In genomic region chr2:151111599-151112278, GRCh38 we compare ENCODE assay signal across 13 cellular contexts.
DNase-seq lines count a peak whose midpoint lies in the region; ATAC-seq and TF ChIP-seq lines count a peak whose summit lies in the region.
"Had no signal": no experiment of that assay in that cellular context is flagged by ENCODE, and none has a peak within 500 bp of the region (broad histone marks: within the 10 kb centered on the region; RNA-seq: fewer than 3 reads in every experiment).

No MANE protein-coding gene starts in this region.

- no peaks in the 10 kb centered on the region for H3K36me3 Mint-ChIP-seq in activated naive CD4-positive, alpha-beta T cell treated with anti-CD3 and anti-CD28 coated beads, Interleukin-2, amount 50 U/mL, for 24 hours
- no peaks in the 10 kb centered on the region for H3K36me3 Mint-ChIP-seq in T-helper 2 cell treated with Interferon-gamma antibody and Interleukin-4, amounts not matched to agents 5 μg/mL and 100 μg/mL, for 36 hours (ENCODE audit: low read depth)

- no peaks in the 10 kb centered on the region for H3K36me3 ChIP-seq in smooth muscle cell (ENCODE audit: low read depth)
- H3K36me3 ChIP-seq: BLaER1 treated with 17β-estradiol and CSF1 and Interleukin-3, amounts not matched to agents 10 nM and 100 nM; heart right ventricle had no signal

- peaks cover 7% of the 10 kb centered on the region for H3K27me3 Mint-ChIP-seq in activated naive CD4-positive, alpha-beta T cell treated with anti-CD3 and anti-CD28 coated beads, Interleukin-2, amount 50 U/mL, for 24 hours
- no peaks in the 10 kb centered on the region for H3K27me3 Mint-ChIP-seq in T-helper 2 cell treated with Interferon-gamma antibody and Interleukin-4, amounts not matched to agents 5 μg/mL and 100 μg/mL, for 36 hours (ENCODE audit: low read depth)

- no peaks in the 10 kb centered on the region for H3K4me1 ChIP-seq in smooth muscle cell (ENCODE audit: low read depth)
- H3K4me1 ChIP-seq: heart right ventricle had no signal

- peaks cover 4% of the 10 kb centered on the region for H3K4me1 Mint-ChIP-seq in activated naive CD4-positive, alpha-beta T cell treated with anti-CD3 and anti-CD28 coated beads, Interleukin-2, amount 50 U/mL, for 24 hours
- H3K4me1 Mint-ChIP-seq in T-helper 2 cell treated with Interferon-gamma antibody and Interleukin-4, amounts not matched to agents 5 μg/mL and 100 μg/mL, for 36 hours (ENCODE audit: low read depth) = no peaks in the 10 kb centered on the region

- H3K4me2 ChIP-seq in smooth muscle cell = peak overlapping the region; percentile 24
- H3K4me2 ChIP-seq: BLaER1 treated with 17β-estradiol and CSF1 and Interleukin-3, amounts not matched to agents 10 nM and 100 nM had no signal

- no peak overlapping the region for H3K9ac ChIP-seq in smooth muscle cell (ENCODE audit: low read depth)
- H3K9ac ChIP-seq: BLaER1 treated with 17β-estradiol and CSF1 and Interleukin-3, amounts not matched to agents 10 nM and 100 nM had no signal

- H3K79me2 ChIP-seq in smooth muscle cell (ENCODE audit: low read depth) = no peaks in the 10 kb centered on the region

- ATAC-seq in GM21360 (IDR thresholded peaks at IDR 0.05; ENCODE audit: unreplicated experiment) = no peak
- no peak for ATAC-seq in GM21423 (IDR thresholded peaks at IDR 0.05; ENCODE audit: unreplicated experiment)
- ATAC-seq: heart right ventricle had no signal

- no peak overlapping the region for H3K4me3 Mint-ChIP-seq in activated naive CD4-positive, alpha-beta T cell treated with anti-CD3 and anti-CD28 coated beads, Interleukin-2, amount 50 U/mL, for 24 hours
- no peak overlapping the region for H3K4me3 Mint-ChIP-seq in T-helper 2 cell treated with Interferon-gamma antibody and Interleukin-4, amounts not matched to agents 5 μg/mL and 100 μg/mL, for 36 hours
- H3K4me3 Mint-ChIP-seq: stimulated activated naive CD8-positive, alpha-beta T cell treated with anti-CD3 and anti-CD28 coated beads, Interleukin-15, Interleukin-2, amounts not matched to agents 100 ng/mL and 50 ng/mL, for 24 hours had no signal

- POLR2A ChIA-PET in RWPE1 (lab: Yijun Ruan, JAX; ENCODE audit: low non-redundant PET) = no interaction called here

- peaks cover 10% of the 10 kb centered on the region for H3F3A ChIP-seq in smooth muscle cell (ENCODE audit: low read depth)

- no peaks in the 10 kb centered on the region for H4K20me1 ChIP-seq in smooth muscle cell (ENCODE audit: low read depth)
- H4K20me1 ChIP-seq: BLaER1 treated with 17β-estradiol and CSF1 and Interleukin-3, amounts not matched to agents 10 nM and 100 nM had no signal

- no peaks in the 10 kb centered on the region for H3K9me3 ChIP-seq in smooth muscle cell (replicated peaks; ENCODE audit: low read depth)

- TF ChIP-seq CTCF in RWPE1 (conservative IDR thresholded peaks at IDR 0.05; ENCODE audit: low read depth) (no peak), smooth muscle cell (IDR thresholded peaks at IDR 0.05; ENCODE audit: borderline replicate concordance, insufficient read depth, poor library complexity, severe bottlenecking) (no peak)

- CTCF ChIA-PET in RWPE1 (lab: Yijun Ruan, JAX) = no interaction called here

- DNase-seq in activated naive CD4-positive, alpha-beta T cell (lab: John Stamatoyannopoulos, UW) = no peak
- DNase-seq in RWPE1 (ENCODE audit: low spot score) (peak; percentile 66), fibroblast of peridontal ligament (ENCODE audit: extremely low read depth) (peak; percentile 77), smooth muscle cell (lab: John Stamatoyannopoulos, UW; ENCODE audit: unreplicated experiment) (no peak)
- DNase-seq in T-helper 2 cell treated with Interferon-gamma antibody and Interleukin-4, amounts not matched to agents 5 μg/mL and 100 μg/mL, for 36 hours (ENCODE audit: low spot score) = no peak
- DNase-seq: activated CD8-positive, alpha-beta memory T cell treated with anti-CD3 and anti-CD28 coated beads, Interleukin-2, amount 50 U/mL, for 48 hours; heart right ventricle; NCI-H524 had no signal

- WGBS in smooth muscle cell (ENCODE audit: low lambda C conversion rate) = 71% methylated on average over 1 of the region's 1 CpG

- H2AFZ ChIP-seq in smooth muscle cell (ENCODE audit: low read depth) = peak overlapping the region; percentile 5

- H3K9me3 Mint-ChIP-seq in activated naive CD4-positive, alpha-beta T cell treated with anti-CD3 and anti-CD28 coated beads, Interleukin-2, amount 50 U/mL, for 24 hours = peaks cover 17% of the 10 kb centered on the region
- H3K9me3 Mint-ChIP-seq in T-helper 2 cell treated with Interferon-gamma antibody and Interleukin-4, amounts not matched to agents 5 μg/mL and 100 μg/mL, for 36 hours = no peaks in the 10 kb centered on the region

- H3K27me3 ChIP-seq in smooth muscle cell (ENCODE audit: low read depth) = no peaks in the 10 kb centered on the region
- H3K27me3 ChIP-seq: BLaER1 treated with 17β-estradiol and CSF1 and Interleukin-3, amounts not matched to agents 10 nM and 100 nM; heart right ventricle had no signal

- H3K27ac ChIP-seq in RWPE1 (no peak overlapping the region), smooth muscle cell (ENCODE audit: low read depth) (peak overlapping the region; percentile 57)
- H3K27ac ChIP-seq: BLaER1 treated with 17β-estradiol and CSF1 and Interleukin-3, amounts not matched to agents 10 nM and 100 nM; heart right ventricle had no signal

- H3K27ac Mint-ChIP-seq in activated naive CD4-positive, alpha-beta T cell treated with anti-CD3 and anti-CD28 coated beads, Interleukin-2, amount 50 U/mL, for 24 hours = peak overlapping the region; percentile 53
- H3K27ac Mint-ChIP-seq in T-helper 2 cell treated with Interferon-gamma antibody and Interleukin-4, amounts not matched to agents 5 μg/mL and 100 μg/mL, for 36 hours = no peak overlapping the region
- H3K27ac Mint-ChIP-seq: stimulated activated naive CD8-positive, alpha-beta T cell treated with anti-CD3 and anti-CD28 coated beads, Interleukin-15, Interleukin-2, amounts not matched to agents 100 ng/mL and 50 ng/mL, for 24 hours had no signal

- no peak overlapping the region for H3K4me3 ChIP-seq in smooth muscle cell
- H3K4me3 ChIP-seq: BLaER1 treated with 17β-estradiol and CSF1 and Interleukin-3, amounts not matched to agents 10 nM and 100 nM; heart right ventricle had no signal

Comparison
In these comparisons a context has a peak if more than half of its experiments do, and no peak if none do; other contexts are left out.
1. DNase-seq: peak in RWPE1 (single experiment) and fibroblast of peridontal ligament (single experiment); none in activated naive CD4-positive, alpha-beta T cell (0 of 4), smooth muscle cell (single experiment) and T-helper 2 cell treated with Interferon-gamma antibody and Interleukin-4, amounts not matched to agents 5 μg/mL and 100 μg/mL, for 36 hours (single experiment).